In genomic region chr1:187759934-187760333, GRCh38 we compare ENCODE assay signal across 21 cellular contexts.
"Had no signal": no experiment of that assay in that cellular context is flagged by ENCODE, and none has a peak within 500 bp of the region (broad histone marks: within the 10 kb centered on the region; RNA-seq: fewer than 3 reads in every experiment).

No MANE protein-coding gene starts in this region.

- H3K9me3 ChIP-seq: Peyer's patch, SJSA1 had no signal

- H3K36me3 ChIP-seq: cardiac muscle cell, Peyer's patch, SJSA1 had no signal

- FAIRE-seq: astrocyte had no signal

- H3K27ac ChIP-seq: cardiac muscle cell, Peyer's patch, SJSA1 had no signal

- H3K4me1 ChIP-seq: Peyer's patch, SJSA1 had no signal

- DNase-seq: activated CD4-positive, alpha-beta T cell treated with anti-CD3 and anti-CD28 coated beads for 36 hours; activated CD8-positive, alpha-beta memory T cell treated with anti-CD3 and anti-CD28 coated beads, Interleukin-2, amount 50 U/mL, for 48 hours; activated CD8-positive, alpha-beta T cell treated with anti-CD3 and anti-CD28 coated beads for 36 hours; activated effector memory CD4-positive, alpha-beta T cell treated with Interleukin-2 at 50 U/mL for 16 hours; activated naive CD4-positive, alpha-beta T cell treated with Interleukin-2 at 50 U/mL for 16 hours; activated naive CD8-positive, alpha-beta T cell treated with anti-CD3 and anti-CD28 coated beads, Interleukin-2, amount 50 U/mL, for 24 hours; activated T-cell treated with anti-CD3 and anti-CD28 coated beads, Interleukin-2, amount 50 U/mL, for 1 hour; amygdala; NCI-H1105 treated with DMSO at 0.1 percent for 48 hours; NCI-H1436 treated with DMSO at 0.1 percent for 48 hours; NCI-H187; NCI-H2081; NCI-H446; NCI-H524; Peyer's patch; SHP77 had no signal

- ATAC-seq: activated CD4-positive, alpha-beta T cell treated with anti-CD3 and anti-CD28 coated beads for 36 hours; activated CD8-positive, alpha-beta T cell treated with anti-CD3 and anti-CD28 coated beads for 36 hours; activated naive CD4-positive, alpha-beta T cell treated with anti-CD3 and anti-CD28 coated beads, Interleukin-2, amount 50 U/mL, for 72 hours; activated naive CD8-positive, alpha-beta T cell treated with anti-CD3 and anti-CD28 coated beads, Interleukin-2, amount 50 U/mL, for 24 hours; SK-N-SH treated with all-trans-retinoic acid at 6 μM for 48 hours had no signal

- H3K27me3 ChIP-seq: cardiac muscle cell, Peyer's patch, SJSA1 had no signal

- H3K4me3 ChIP-seq: cardiac muscle cell, Peyer's patch, SJSA1 had no signal
